Comparison of ENCODE assay signal across 1 cellular context in genomic region chr9:96362119-96362518, GRCh38. TPM values are rescaled to one million over a fixed set of nuclear protein-coding genes. Genes with fewer than 3 reads are reported as not detected.
DNase-seq lines count a peak whose midpoint lies in the region; TF ChIP-seq lines count a peak whose summit lies in the region.
"Not testable (repeated sequence)": the region's sequence is repeated elsewhere in the genome, so short reads cannot be mapped to it uniquely, and the experiment has no call there.

No MANE protein-coding gene starts in this region.

- peaks cover 36% of the 10 kb centered on the region for H3K36me3 Mint-ChIP-seq in osteocyte (ENCODE audit: unreplicated experiment)

- TF ChIP-seq CTCF in osteocyte (IDR thresholded peaks at IDR 0.05) = not testable (repeated sequence)

- not testable (repeated sequence) for H3K27ac Mint-ChIP-seq in osteocyte (ENCODE audit: unreplicated experiment)

- H3K27me3 Mint-ChIP-seq in osteocyte (ENCODE audit: unreplicated experiment) = not testable (repeated sequence)

- not testable (repeated sequence) for H3K4me1 Mint-ChIP-seq in osteocyte (ENCODE audit: unreplicated experiment)

- peak; percentile 62 for DNase-seq in osteocyte (ENCODE audit: extremely low spot score, unreplicated experiment)

- not testable (repeated sequence) for H3K9me3 Mint-ChIP-seq in osteocyte (ENCODE audit: unreplicated experiment)

- not testable (repeated sequence) for H3K4me3 Mint-ChIP-seq in osteocyte (ENCODE audit: unreplicated experiment)

RNA-seq across cellular contexts. Expression of gene SLC35D2, which starts 21.4 kb away (rescaled TPM):
- total RNA-seq in osteocyte = 18.3 and 20.2 TPM in 2 replicates

RNA-seq across cellular contexts. Expression of gene ZNF367, which starts 56.1 kb away (rescaled TPM):
- 2.1 and 2.3 TPM in 2 replicates for total RNA-seq in osteocyte
